In the genomic region with DNA sequence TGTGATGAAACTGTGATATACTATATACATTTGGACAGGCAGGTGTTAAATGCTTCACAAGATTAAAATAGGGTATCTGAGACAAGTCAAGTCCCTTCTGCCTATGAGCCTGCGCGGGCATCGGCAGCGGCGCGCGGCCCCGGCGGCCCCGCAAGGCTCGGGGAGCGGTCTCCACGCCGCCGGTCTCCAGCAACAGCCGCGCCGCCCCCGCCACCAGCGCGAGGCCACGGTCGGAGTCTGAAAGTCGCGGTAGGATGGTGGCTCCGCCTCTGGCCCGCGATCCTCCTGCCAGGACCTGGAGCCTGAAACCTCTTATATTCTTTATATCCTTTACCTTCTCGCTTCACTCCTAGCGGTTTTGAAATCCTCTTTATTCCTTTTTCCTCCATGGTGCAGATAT, we compare ENCODE assay signal across 1 cellular context.
TF ChIP-seq lines count a peak whose summit lies in the region.

No MANE protein-coding gene starts in this region.

TF ChIP-seq in H1, 55 proteins besides CTCF, POLR2A, EP300 and RAD21:
- TF ChIP-seq HDAC6 (IDR thresholded peaks at IDR 0.05; ENCODE audit: low read depth, low read length): no peak
- no peak for TF ChIP-seq GABPA (IDR thresholded peaks at IDR 0.05; ENCODE audit: borderline replicate concordance, insufficient read depth, low read length)
- TF ChIP-seq EZH2 (IDR thresholded peaks at IDR 0.05; ENCODE audit: low read depth, low read length, severe bottlenecking): no peak
- TF ChIP-seq RNF2 (IDR thresholded peaks at IDR 0.05; ENCODE audit: borderline replicate concordance, low read depth, low read length, missing control alignments, poor library complexity, severe bottlenecking): no peak
